In genomic region chr2:85355521-85355920, GRCh38 we compare ENCODE assay signal across 9 cellular contexts. TPM values are rescaled to one million over a fixed set of nuclear protein-coding genes. Genes with fewer than 3 reads are reported as not detected.
DNase-seq lines count a peak whose midpoint lies in the region; ATAC-seq, FAIRE-seq and TF ChIP-seq lines count a peak whose summit lies in the region.
"Had no signal": no experiment of that assay in that cellular context is flagged by ENCODE, and none has a peak within 500 bp of the region (broad histone marks: within the 10 kb centered on the region; RNA-seq: fewer than 3 reads in every experiment).

No MANE protein-coding gene starts in this region.

- H3K9me3 Mint-ChIP-seq in activated CD4-positive, alpha-beta T cell treated with anti-CD3 and anti-CD28 coated beads, Interleukin-2, amount 10 ng/mL, durations not matched to agents 7 days and 5 days: no peaks in the 10 kb centered on the region
- H3K9me3 Mint-ChIP-seq in activated naive CD8-positive, alpha-beta T cell treated with anti-CD3 and anti-CD28 coated beads for 36 hours: no peaks in the 10 kb centered on the region

- no peak for ATAC-seq in HG03135 (IDR thresholded peaks at IDR 0.05; ENCODE audit: unreplicated experiment)

- TF ChIP-seq POLR2A in thyroid gland (IDR thresholded peaks at IDR 0.05): no peak

- no peak for FAIRE-seq in kidney (lab: Jason Lieb, UNC)

- H3K79me2 ChIP-seq in mesendoderm (ENCODE audit: control insufficient read depth, insufficient read depth, low read length): no peaks in the 10 kb centered on the region

- intact Hi-C loops in kidney (cut with DNase I) (no loop called here), thyroid gland (cut with DNase I) (loop anchor here (10.0 kb wide), 1 partner anchor 59 kb away; the partner anchor contains the start of genes CAPG and SH2D6)

- H2BK120ac ChIP-seq in mesendoderm (ENCODE audit: low read depth, low read length): no peak overlapping the region

- TF ChIP-seq CTCF in kidney (IDR thresholded peaks at IDR 0.05; ENCODE audit: borderline replicate concordance, extremely low read depth, insufficient read depth) (no peak), thyroid gland (IDR thresholded peaks at IDR 0.05) (no peak)

- no peak overlapping the region for H3K4ac ChIP-seq in mesendoderm (ENCODE audit: low read depth, low read length)

- no peak overlapping the region for H3K23ac ChIP-seq in mesendoderm (ENCODE audit: low read length)

- CTCF ChIA-PET in activated CD4-positive, alpha-beta T cell treated with anti-CD3 and anti-CD28 coated beads, Interleukin-2, amount 10 ng/mL, durations not matched to agents 7 days and 5 days (lab: Charles Lee): interaction anchor here (0.5 to 5.1 kb wide), 4 partner anchors 10 to 450 kb away, joined by 3 to 27 read pairs (median 4); no protein-coding TSS in a partner anchor

- peaks cover 46% of the 10 kb centered on the region for H3K4me1 Mint-ChIP-seq in activated CD4-positive, alpha-beta T cell treated with anti-CD3 and anti-CD28 coated beads, Interleukin-2, amount 10 ng/mL, durations not matched to agents 7 days and 5 days
- H3K4me1 Mint-ChIP-seq in activated naive CD8-positive, alpha-beta T cell treated with anti-CD3 and anti-CD28 coated beads for 36 hours: peaks cover 32% of the 10 kb centered on the region

- 62 to 70% methylated on average over 3 of the region's 3 CpGs for WGBS in thyroid gland, 2 donors
- WGBS in mesendoderm (ENCODE audit: extremely low coverage, insufficient coverage, low lambda C conversion rate): no CpG with 5 or more reads among the region's 3 CpGs

- H3K27ac Mint-ChIP-seq in activated CD4-positive, alpha-beta T cell treated with anti-CD3 and anti-CD28 coated beads, Interleukin-2, amount 10 ng/mL, durations not matched to agents 7 days and 5 days: peak overlapping the region; percentile 96
- H3K27ac Mint-ChIP-seq in activated naive CD8-positive, alpha-beta T cell treated with anti-CD3 and anti-CD28 coated beads for 36 hours: no peak overlapping the region

- H2BK15ac ChIP-seq in mesendoderm (replicated peaks; ENCODE audit: low read depth): no peak overlapping the region

- peak overlapping the region; percentile 90 to 98 for H3K4me3 ChIP-seq in kidney (ENCODE audit: low read length in 2 of 2)
- peak overlapping the region in 1 of 3 donors; percentile 65 for H3K4me3 ChIP-seq in thyroid gland (replicated peaks in 1 of 3)
- H3K4me3 ChIP-seq in mesendoderm (ENCODE audit: low read length): no peak overlapping the region

- H3K18ac ChIP-seq in mesendoderm (ENCODE audit: low read length): no peak overlapping the region

- H3K4me2 ChIP-seq in mesendoderm (ENCODE audit: low read length): no peak overlapping the region

- H3K27ac ChIP-seq in kidney (ENCODE audit: low read depth in 2 of 2, low read length in 2 of 2) (no peak overlapping the region), thyroid gland (no peak overlapping the region), mesendoderm (ENCODE audit: low read depth, low read length) (no peak overlapping the region)

- no peaks in the 10 kb centered on the region for H3K27me3 Mint-ChIP-seq in activated CD4-positive, alpha-beta T cell treated with anti-CD3 and anti-CD28 coated beads, Interleukin-2, amount 10 ng/mL, durations not matched to agents 7 days and 5 days
- no peaks in the 10 kb centered on the region for H3K27me3 Mint-ChIP-seq in activated naive CD8-positive, alpha-beta T cell treated with anti-CD3 and anti-CD28 coated beads for 36 hours

- H2BK5ac ChIP-seq in mesendoderm (ENCODE audit: low read length): no peak overlapping the region

- no peak overlapping the region for H3K56ac ChIP-seq in mesendoderm (ENCODE audit: low read length)

- POLR2A ChIA-PET in activated CD4-positive, alpha-beta T cell treated with anti-CD3 and anti-CD28 coated beads, Interleukin-2, amount 10 ng/mL, durations not matched to agents 7 days and 5 days (lab: Charles Lee): no interaction called here

- peaks cover 26% of the 10 kb centered on the region for H3K36me3 Mint-ChIP-seq in activated CD4-positive, alpha-beta T cell treated with anti-CD3 and anti-CD28 coated beads, Interleukin-2, amount 10 ng/mL, durations not matched to agents 7 days and 5 days (ENCODE audit: low read depth)
- peaks cover 9% of the 10 kb centered on the region for H3K36me3 Mint-ChIP-seq in activated naive CD8-positive, alpha-beta T cell treated with anti-CD3 and anti-CD28 coated beads for 36 hours

- H3K36me3 ChIP-seq in kidney (ENCODE audit: control insufficient read depth in 1 of 2, insufficient read depth in 2 of 2, low read length in 2 of 2) (peaks cover 7 to 14% of the 10 kb centered on the region in 2 donors), thyroid gland (peaks cover 4 to 5% of the 10 kb centered on the region in 2 donors), mesendoderm (ENCODE audit: control insufficient read depth, insufficient read depth, low read length) (peaks cover 1% of the 10 kb centered on the region)

- H3K4me1 ChIP-seq in kidney (ENCODE audit: control insufficient read depth in 1 of 2, insufficient read depth in 1 of 2, low read depth in 1 of 2, low read length in 2 of 2): peaks cover 0 to 14% of the 10 kb centered on the region in 2 donors
- H3K4me1 ChIP-seq in thyroid gland: peaks cover 13 to 35% of the 10 kb centered on the region in 2 donors
- peaks cover 6% of the 10 kb centered on the region for H3K4me1 ChIP-seq in mesendoderm (ENCODE audit: control insufficient read depth, low read depth, low read length)

- no peak overlapping the region for H2AK5ac ChIP-seq in mesendoderm (ENCODE audit: low read length)

- peak overlapping the region; percentile 96 for H3K4me3 Mint-ChIP-seq in activated CD4-positive, alpha-beta T cell treated with anti-CD3 and anti-CD28 coated beads, Interleukin-2, amount 10 ng/mL, durations not matched to agents 7 days and 5 days
- peak overlapping the region; percentile 96 for H3K4me3 Mint-ChIP-seq in activated naive CD8-positive, alpha-beta T cell treated with anti-CD3 and anti-CD28 coated beads for 36 hours

- H4K5ac ChIP-seq in mesendoderm (ENCODE audit: low read length): no peak overlapping the region

- H3K27me3 ChIP-seq in thyroid gland (no peaks in the 10 kb centered on the region), mesendoderm (ENCODE audit: insufficient read depth, low read length, poor library complexity) (no peaks in the 10 kb centered on the region)

- H3K9ac ChIP-seq in kidney (ENCODE audit: low read length in 2 of 2) (peak overlapping the region; percentile 31 to 96), mesendoderm (ENCODE audit: low read length) (no peak overlapping the region)

- peaks cover 4% of the 10 kb centered on the region for H3K79me1 ChIP-seq in mesendoderm (ENCODE audit: low read length)

- no peaks in the 10 kb centered on the region for H3K9me3 ChIP-seq in kidney (ENCODE audit: control insufficient read depth in 1 of 2, low read length in 2 of 2)
- H3K9me3 ChIP-seq in thyroid gland: no peaks in the 10 kb centered on the region

- no peak overlapping the region for H4K8ac ChIP-seq in mesendoderm (ENCODE audit: low read depth, low read length)

- DNase-seq in activated CD4-positive, alpha-beta T cell treated with anti-CD3 and anti-CD28 coated beads, Interleukin-2, amount 10 ng/mL, durations not matched to agents 7 days and 5 days: no peak
- DNase-seq in activated CD4-positive, alpha-beta T cell treated with anti-CD3 and anti-CD28 coated beads, Interleukin-2, amount 50 U/mL, for 4 hours: no peak
- no peak for DNase-seq in activated naive CD8-positive, alpha-beta T cell treated with anti-CD3 and anti-CD28 coated beads for 36 hours
- DNase-seq in kidney (no peak), thyroid gland (peak; percentile 13 to 20), mesendoderm (no peak)
- no peak for DNase-seq in stimulated activated CD4-positive, alpha-beta T cell treated with anti-CD3 and anti-CD28 coated beads, Interleukin-2, amount 100 ng/mL, for 24 hours
- DNase-seq: DMS79 treated with DMSO at 0.1 percent for 48 hours had no signal

RNA-seq across cellular contexts. Expression of gene ELMOD3, which starts 1.0 kb away (rescaled TPM):
- total RNA-seq in activated CD4-positive, alpha-beta T cell treated with anti-CD3 and anti-CD28 coated beads, Interleukin-2, amount 10 ng/mL, durations not matched to agents 7 days and 5 days: 10 to 100 TPM; 19.4 to 22.1 TPM
- total RNA-seq in activated naive CD8-positive, alpha-beta T cell treated with anti-CD3 and anti-CD28 coated beads for 36 hours: 10 to 100 TPM in 1 of 2 experiments, 1 to 10 TPM in 1; 9.8 to 11.3 TPM
- total RNA-seq in kidney (15.3 TPM), thyroid gland (10 to 100 TPM; 23.4 to 34.5 (median 31.4) TPM)
- polyA plus RNA-seq in kidney (ENCODE audit: insufficient read depth, low read depth, low replicate concordance): 17.0 TPM
- polyA plus RNA-seq in mesendoderm (2013, experiment 1 of 2): 5.0 TPM
- polyA plus RNA-seq in mesendoderm (2013, experiment 2 of 2): 4.7 TPM

RNA-seq across cellular contexts. Expression of gene RETSAT, which starts 1.2 kb away (rescaled TPM):
- total RNA-seq in activated CD4-positive, alpha-beta T cell treated with anti-CD3 and anti-CD28 coated beads, Interleukin-2, amount 10 ng/mL, durations not matched to agents 7 days and 5 days: 10 to 100 TPM; 24.7 to 24.9 TPM
- total RNA-seq in activated naive CD8-positive, alpha-beta T cell treated with anti-CD3 and anti-CD28 coated beads for 36 hours: 10 to 100 TPM; 21.5 to 23.3 TPM
- total RNA-seq in kidney: 53.9 TPM
- 42.9 TPM for polyA plus RNA-seq in kidney (ENCODE audit: insufficient read depth, low read depth, low replicate concordance)
- 100 to 1,000 TPM in 3 of 4 donors, 10 to 100 TPM in 1; 88.2 to 253 (median 182) TPM for total RNA-seq in thyroid gland
- 6.9 TPM for polyA plus RNA-seq in mesendoderm (2013, experiment 1 of 2)
- 7.5 TPM for polyA plus RNA-seq in mesendoderm (2013, experiment 2 of 2)

RNA-seq across cellular contexts. Expression of gene TGOLN2, which starts 27.7 kb away (rescaled TPM):
- total RNA-seq in activated CD4-positive, alpha-beta T cell treated with anti-CD3 and anti-CD28 coated beads, Interleukin-2, amount 10 ng/mL, durations not matched to agents 7 days and 5 days: 100 to 1,000 TPM; 127 to 130 TPM
- total RNA-seq in activated naive CD8-positive, alpha-beta T cell treated with anti-CD3 and anti-CD28 coated beads for 36 hours: 10 to 100 TPM; 74.9 to 77.2 TPM
- 175 TPM for total RNA-seq in kidney
- polyA plus RNA-seq in kidney (ENCODE audit: insufficient read depth, low read depth, low replicate concordance): 71.8 TPM
- total RNA-seq in thyroid gland: 100 to 1,000 TPM; 146 to 207 (median 162) TPM
- 40.7 TPM for polyA plus RNA-seq in mesendoderm (2013, experiment 1 of 2)
- 39.8 TPM for polyA plus RNA-seq in mesendoderm (2013, experiment 2 of 2)

RNA-seq across cellular contexts. Expression of gene CAPG, which starts 54.6 kb away (rescaled TPM):
- total RNA-seq in activated CD4-positive, alpha-beta T cell treated with anti-CD3 and anti-CD28 coated beads, Interleukin-2, amount 10 ng/mL, durations not matched to agents 7 days and 5 days: 100 to 1,000 TPM; 299 to 387 TPM
- 10 to 100 TPM; 18.1 to 19.8 TPM for total RNA-seq in activated naive CD8-positive, alpha-beta T cell treated with anti-CD3 and anti-CD28 coated beads for 36 hours
- total RNA-seq in kidney (377 TPM), thyroid gland (100 to 1,000 TPM; 155 to 257 (median 225) TPM)
- polyA plus RNA-seq in kidney (ENCODE audit: insufficient read depth, low read depth, low replicate concordance): 361 TPM
- 110 TPM for polyA plus RNA-seq in mesendoderm (2013, experiment 1 of 2)
- 113 TPM for polyA plus RNA-seq in mesendoderm (2013, experiment 2 of 2)

Comparison
In these comparisons a context has a peak if more than half of its experiments do, and no peak if none do; other contexts are left out.
1. DNase-seq: peak in thyroid gland (2 of 2); none in activated CD4-positive, alpha-beta T cell treated with anti-CD3 and anti-CD28 coated beads, Interleukin-2, amount 10 ng/mL, durations not matched to agents 7 days and 5 days (single experiment), activated CD4-positive, alpha-beta T cell treated with anti-CD3 and anti-CD28 coated beads, Interleukin-2, amount 50 U/mL, for 4 hours (0 of 2), activated naive CD8-positive, alpha-beta T cell treated with anti-CD3 and anti-CD28 coated beads for 36 hours (single experiment), kidney (single experiment), stimulated activated CD4-positive, alpha-beta T cell treated with anti-CD3 and anti-CD28 coated beads, Interleukin-2, amount 100 ng/mL, for 24 hours (0 of 2) and mesendoderm (single experiment).